33 cellular contexts compared by ENCODE assay signal in genomic region chr16:65956100-65956499, GRCh38.
"Had no signal": no experiment of that assay in that cellular context is flagged by ENCODE, and none has a peak within 500 bp of the region (broad histone marks: within the 10 kb centered on the region; RNA-seq: fewer than 3 reads in every experiment).

No MANE protein-coding gene starts in this region.

- H3K27me3 ChIP-seq: adrenal gland, cardiac muscle cell had no signal

- H3K36me3 ChIP-seq: adrenal gland, cardiac muscle cell had no signal

- ATAC-seq: activated CD8-positive, alpha-beta T cell treated with anti-CD3 and anti-CD28 coated beads for 36 hours; activated naive CD4-positive, alpha-beta T cell treated with anti-CD3 and anti-CD28 coated beads, Interleukin-2, amount 50 U/mL, for 72 hours; activated T-cell treated with anti-CD3 and anti-CD28 coated beads, Interleukin-2, amount 50 U/mL, for 4 hours; activated T-cell treated with anti-CD3 and anti-CD28 coated beads, Interleukin-2, amount 50 U/mL, for 72 hours; activated T-helper 17 cell treated with anti-CD3 and anti-CD28 coated beads, Interleukin-2, amount 50 U/mL, for 72 hours had no signal

- H3K4me1 ChIP-seq: adrenal gland had no signal

- DNase-seq: activated B cell treated with CpG ODN at 0.5 μM for 24 hours; activated CD4-positive, alpha-beta memory T cell treated with anti-CD3 and anti-CD28 coated beads for 36 hours; activated CD4-positive, alpha-beta T cell treated with anti-CD3 and anti-CD28 coated beads for 4 hours; activated CD4-positive, alpha-beta T cell treated with anti-CD3 and anti-CD28 coated beads, Interleukin-2, amount 10 ng/mL, durations not matched to agents 24 days and 14 days; activated CD4-positive, alpha-beta T cell treated with anti-CD3 and anti-CD28 coated beads, Interleukin-2, amount 50 U/mL, for 1 hour; activated CD4-positive, alpha-beta T cell treated with anti-CD3 and anti-CD28 coated beads, Interleukin-2, amount 50 U/mL, for 4 hours; activated CD4-positive, CD25-positive, alpha-beta regulatory T cell treated with anti-CD3 and anti-CD28 coated beads, Interleukin-2, amount 50 U/mL, for 72 hours; activated CD8-positive, alpha-beta memory T cell treated with anti-CD3 and anti-CD28 coated beads, Interleukin-2, amount 50 U/mL, for 4 hours; activated CD8-positive, alpha-beta T cell treated with anti-CD3 and anti-CD28 coated beads for 36 hours; activated effector memory CD4-positive, alpha-beta T cell treated with anti-CD3 and anti-CD28 coated beads, Interleukin-2, amount 50 U/mL, for 16 hours; activated gamma-delta T cell treated with Interleukin-2 at 50 U/mL for 16 hours; activated naive CD4-positive, alpha-beta T cell; activated naive CD4-positive, alpha-beta T cell treated with anti-CD3 and anti-CD28 coated beads for 36 hours; activated naive CD4-positive, alpha-beta T cell treated with anti-CD3 and anti-CD28 coated beads, Interleukin-2, amount 50 U/mL, for 16 hours; activated naive CD8-positive, alpha-beta T cell treated with anti-CD3 and anti-CD28 coated beads for 36 hours; activated T-cell treated with anti-CD3 and anti-CD28 coated beads for 4 hours; activated T-cell treated with anti-CD3 and anti-CD28 coated beads, Interleukin-2, amount 50 U/mL, for 1 hour; activated T-cell treated with anti-CD3 and anti-CD28 coated beads, Interleukin-2, amount 50 U/mL, for 4 hours; activated T-cell treated with anti-CD3 and anti-CD28 coated beads, Interleukin-2, amount 50 U/mL, for 72 hours; amniotic stem cell; aorta; caudate nucleus; cerebellar nuclear complex; T-helper 1 cell; T-helper 2 cell; T-helper 9 cell had no signal

- FAIRE-seq: bronchial epithelial cell, TTC549 had no signal

- H3K27ac ChIP-seq: adrenal gland, cardiac muscle cell, VCaP had no signal

- H3K4me3 ChIP-seq: adrenal gland, cardiac muscle cell had no signal

- H3K9me3 ChIP-seq: adrenal gland had no signal
